In the genomic region with DNA sequence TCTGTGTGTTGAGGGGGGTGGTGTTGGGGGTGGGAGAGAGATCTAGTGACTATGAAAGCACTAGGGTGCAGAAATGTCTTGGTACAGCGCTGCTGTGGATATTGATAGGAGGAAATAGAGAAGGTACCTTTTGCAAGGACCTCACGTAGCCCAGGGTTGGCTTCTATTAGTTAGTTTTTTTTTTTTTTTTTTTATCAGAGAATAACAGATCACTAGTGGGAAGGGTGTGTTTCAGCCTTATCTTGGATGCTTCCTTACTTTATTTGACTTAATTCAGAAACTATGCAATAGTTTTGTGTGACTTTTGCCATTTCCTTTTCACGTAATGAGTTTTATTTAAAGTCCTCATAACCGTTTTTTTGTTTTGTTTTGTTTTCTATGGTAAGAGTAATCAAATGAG, we compare ENCODE assay signal across 27 cellular contexts.
"Had no signal": no experiment of that assay in that cellular context is flagged by ENCODE, and none has a peak within 500 bp of the region (broad histone marks: within the 10 kb centered on the region; RNA-seq: fewer than 3 reads in every experiment).

No MANE protein-coding gene starts in this region.

- H3K9me3 ChIP-seq: esophagus muscularis mucosa, left lung, neutrophil, tibial nerve had no signal

- H3K27ac ChIP-seq: brain microvascular endothelial cell, esophagus muscularis mucosa, left lung, neutrophil, skin epidermis, tibial nerve had no signal

- H3K4me3 ChIP-seq: esophagus muscularis mucosa, left lung, skin epidermis, tibial nerve had no signal

- H3K4me1 ChIP-seq: left lung, tibial nerve had no signal

- H3K27me3 ChIP-seq: brain microvascular endothelial cell, esophagus muscularis mucosa, left lung, neutrophil, tibial nerve had no signal

- ATAC-seq: activated CD8-positive, alpha-beta T cell treated with anti-CD3 and anti-CD28 coated beads for 36 hours; activated T-cell treated with anti-CD3 and anti-CD28 coated beads, Interleukin-2, amount 50 U/mL, for 4 hours; activated T-helper 17 cell treated with anti-CD3 and anti-CD28 coated beads, Interleukin-2, amount 50 U/mL, for 72 hours; left lung; sciatic nerve; stimulated activated memory B cell treated with anti-CD40 and anti-IgM and Interleukin-4, amounts not matched to agents 10 μg/mL and 1 μg/mL and 100 μg/mL, for 72 hours; T-cell; WTC11 had no signal

- DNase-seq: activated CD4-positive, alpha-beta T cell treated with anti-CD3 and anti-CD28 coated beads for 1 hour; activated CD4-positive, alpha-beta T cell treated with anti-CD3 and anti-CD28 coated beads, Interleukin-2, amount 10 ng/mL, durations not matched to agents 7 days and 5 days; activated CD8-positive, alpha-beta T cell treated with anti-CD3 and anti-CD28 coated beads for 36 hours; activated gamma-delta T cell treated with Interleukin-2 at 50 U/mL for 16 hours; activated naive CD4-positive, alpha-beta T cell treated with anti-CD3 and anti-CD28 coated beads, Interleukin-2, amount 50 U/mL, for 16 hours; activated T-cell treated with anti-CD3 and anti-CD28 coated beads, Interleukin-2, amount 50 U/mL, for 4 hours; amniotic stem cell; brain microvascular endothelial cell; caudate nucleus; cortex of kidney; foreskin melanocyte; left lung; mammary epithelial cell; naive B cell; nephron progenitor cell; stimulated activated CD4-positive, alpha-beta T cell treated with anti-CD3 and anti-CD28 coated beads, Interleukin-1b, Interleukin-23, amount 100 ng/mL, for 48 hours; stimulated activated CD4-positive, alpha-beta T cell treated with anti-CD3 and anti-CD28 coated beads, Interleukin-4, amount 100 ng/mL, for 4 hours; stimulated activated CD8-positive, alpha-beta memory T cell treated with anti-CD3 and anti-CD28 coated beads, Interleukin-4, amount 100 ng/mL, for 48 hours; T-cell had no signal

- H3K36me3 ChIP-seq: brain microvascular endothelial cell, left lung, neutrophil had no signal
